ENCODE assay signal across 17 cellular contexts in genomic region chr3:121482651-121483050, GRCh38.
A peak's percentile ranks its signal among the peaks of the same experiment; 100 is the strongest.
DNase-seq lines count a peak whose midpoint lies in the region; ATAC-seq and TF ChIP-seq lines count a peak whose summit lies in the region.
"Had no signal": no experiment of that assay in that cellular context is flagged by ENCODE, and none has a peak within 500 bp of the region (broad histone marks: within the 10 kb centered on the region; RNA-seq: fewer than 3 reads in every experiment).

No MANE protein-coding gene starts in this region.

- H3K4me2 ChIP-seq in PC-3 (ENCODE audit: low read length) = 0 out of 2 replicates have a peak overlapping the region, but pooled peaks have one; percentile 4

- ATAC-seq in PC-3 (peak; percentile 91), upper lobe of right lung (no peak), upper lobe of left lung (ENCODE audit: low FRiP score in 2 of 2) (no peak)
- ATAC-seq: activated CD8-positive, alpha-beta T cell treated with anti-CD3 and anti-CD28 coated beads for 36 hours; pancreas had no signal

- H3K27ac ChIP-seq in PC-3 (ENCODE audit: low read length) (peak overlapping the region; percentile 61), upper lobe of right lung (no peak overlapping the region), upper lobe of left lung (no peak overlapping the region)
- H3K27ac ChIP-seq: pancreas had no signal

- H3K79me2 ChIP-seq in PC-3 (ENCODE audit: low read length) = no peaks in the 10 kb centered on the region

- H3K4me3 ChIP-seq in PC-3 (ENCODE audit: low read length) (no peak overlapping the region), upper lobe of right lung (no peak overlapping the region), upper lobe of left lung (no peak overlapping the region)
- H3K4me3 ChIP-seq: pancreas had no signal

- intact Hi-C loops in PC-3 (cut with micrococcal nuclease) = loop anchor here (2.0 to 5.0 kb wide), 2 partner anchors 20 to 185 kb away; no protein-coding TSS in a partner anchor
- intact Hi-C loops in upper lobe of right lung (cut with DNase I) = no loop called here

- no peak overlapping the region for H3K9ac ChIP-seq in PC-3 (ENCODE audit: low read length)

- CTCF ChIA-PET in PC-3 (lab: Charles Lee) = no interaction called here

- WGBS in upper lobe of left lung, 2 donors = 89% methylated on average over 1 of the region's 1 CpG

- H2AFZ ChIP-seq in PC-3 (ENCODE audit: low read length) = no peak overlapping the region

- DNase-seq in Daoy (ENCODE audit: low read depth) = peak; percentile 15
- DNase-seq in PC-3 = peak; percentile 82
- peak; percentile 41 for DNase-seq in dermis blood vessel endothelial cell
- peak; percentile 45 for DNase-seq in non-pigmented ciliary epithelial cell (ENCODE audit: low read depth)
- DNase-seq in upper lobe of right lung = no peak
- no peak for DNase-seq in SIG-M5 (lab: John Stamatoyannopoulos, UW)
- no peak for DNase-seq in NCI-H2107 treated with DMSO at 0.1 percent for 48 hours (lab: John Stamatoyannopoulos, UW; ENCODE audit: unreplicated experiment)
- DNase-seq in upper lobe of left lung = no peak
- DNase-seq: activated CD8-positive, alpha-beta T cell treated with anti-CD3 and anti-CD28 coated beads for 36 hours; activated naive CD4-positive, alpha-beta T cell treated with Interleukin-2 at 50 U/mL for 16 hours; Caco-2; NCI-H187 treated with DMSO at 0.1 percent for 48 hours; NK-92 treated with Interleukin-12 subunit alpha and Interleukin-12 subunit beta, amount 100 ng/mL, for 24 hours; pancreas; stimulated activated CD4-positive, alpha-beta T cell treated with anti-CD3 and anti-CD28 coated beads, Interleukin-2, amount 100 ng/mL, for 24 hours; stimulated activated naive CD4-positive, alpha-beta T cell treated with Interleukin-2 at 50 U/mL for 16 hours; T-helper 9 cell had no signal

- no peaks in the 10 kb centered on the region for H3F3A ChIP-seq in PC-3 (ENCODE audit: low read length, unreplicated experiment)

- H3K27me3 ChIP-seq in PC-3 (ENCODE audit: low read length) (no peaks in the 10 kb centered on the region), upper lobe of right lung (no peaks in the 10 kb centered on the region), upper lobe of left lung (no peaks in the 10 kb centered on the region)
- H3K27me3 ChIP-seq: pancreas had no signal

- no peak for TF ChIP-seq POLR2A in upper lobe of left lung (IDR thresholded peaks at IDR 0.05)

- H4K20me1 ChIP-seq in PC-3 (ENCODE audit: low read length) = no peaks in the 10 kb centered on the region

- no TSS peak for BruUV-seq in PC-3 (replicated peaks; lab: Mats Ljungman, UMichigan)

- TF ChIP-seq EP300 in upper lobe of left lung (IDR thresholded peaks at IDR 0.05) = no peak

- H3K4me1 ChIP-seq in PC-3 (ENCODE audit: insufficient read depth, low read length) (peaks cover 12% of the 10 kb centered on the region), upper lobe of right lung (no peaks in the 10 kb centered on the region), upper lobe of left lung (no peaks in the 10 kb centered on the region)
- H3K4me1 ChIP-seq: Caco-2, pancreas had no signal

- H3K9me3 ChIP-seq in PC-3 (ENCODE audit: low read length) (no peaks in the 10 kb centered on the region), upper lobe of right lung (no peaks in the 10 kb centered on the region), upper lobe of left lung (no peaks in the 10 kb centered on the region)
- H3K9me3 ChIP-seq: Caco-2, pancreas had no signal

- TF ChIP-seq CTCF in PC-3 (conservative IDR thresholded peaks at IDR 0.05; ENCODE audit: low read depth, low read length) = no peak
- TF ChIP-seq CTCF in upper lobe of right lung (IDR thresholded peaks at IDR 0.05) = no peak
- TF ChIP-seq CTCF in upper lobe of left lung (IDR thresholded peaks at IDR 0.05) = no peak

- POLR2A ChIA-PET in PC-3 (lab: Charles Lee; ENCODE audit: unreplicated experiment) = no interaction called here

- H3K36me3 ChIP-seq in PC-3 (ENCODE audit: low read depth, low read length) = peaks cover 25% of the 10 kb centered on the region; the same call in 1 of the 2 replicates
- H3K36me3 ChIP-seq in upper lobe of right lung = no peaks in the 10 kb centered on the region
- no peaks in the 10 kb centered on the region for H3K36me3 ChIP-seq in upper lobe of left lung
- H3K36me3 ChIP-seq: pancreas had no signal

- H3K9me2 ChIP-seq in PC-3 (replicated peaks; ENCODE audit: low read length) = no peaks in the 10 kb centered on the region

Comparison
In these comparisons a context has a peak if more than half of its experiments do, and no peak if none do; other contexts are left out.
1. DNase-seq: peak in Daoy (single experiment), PC-3 (single experiment), dermis blood vessel endothelial cell (single experiment) and non-pigmented ciliary epithelial cell (single experiment); none in upper lobe of right lung (single experiment), SIG-M5 (single experiment), NCI-H2107 treated with DMSO at 0.1 percent for 48 hours (single experiment) and upper lobe of left lung (0 of 2).